In genomic region chr17:34582901-34583245, GRCh38 we compare ENCODE assay signal across 21 cellular contexts. TPM values are rescaled to one million over a fixed set of nuclear protein-coding genes. Genes with fewer than 3 reads are reported as not detected.
DNase-seq lines count a peak whose midpoint lies in the region; ATAC-seq and TF ChIP-seq lines count a peak whose summit lies in the region.
"Had no signal": no experiment of that assay in that cellular context is flagged by ENCODE, and none has a peak within 500 bp of the region (broad histone marks: within the 10 kb centered on the region; RNA-seq: fewer than 3 reads in every experiment).

No MANE protein-coding gene starts in this region.

- H3K9me3 Mint-ChIP-seq in natural killer cell, result no peaks in the 10 kb centered on the region
- H3K9me3 Mint-ChIP-seq in natural killer cell treated with Interleukin-12 subunit alpha and Interleukin-12 subunit beta and Interleukin-15 and Interleukin-18, amount 100 ng/mL, for 72 hours, result no peaks in the 10 kb centered on the region
- H3K9me3 Mint-ChIP-seq: CD4-positive, alpha-beta T cell had no signal

- WGBS in suprapubic skin, result 27% methylated on average over 3 of the region's 3 CpGs

- H4K20me1 ChIP-seq in neural cell (ENCODE audit: insufficient read depth), result no peaks in the 10 kb centered on the region

- no peak for DNase-seq in natural killer cell
- no peak for DNase-seq in natural killer cell treated with Interleukin-12 subunit alpha and Interleukin-12 subunit beta and Interleukin-15 and Interleukin-18, amount 100 ng/mL, for 72 hours (ENCODE audit: low spot score)
- peak; percentile 36 for DNase-seq in cerebellum (ENCODE audit: low spot score)
- no peak for DNase-seq in NOMO-1 treated with dmso at 0.1 percent for 144 hours (lab: John Stamatoyannopoulos, UW; ENCODE audit: unreplicated experiment)
- no peak for DNase-seq in islet precursor cell
- no peak for DNase-seq in suprapubic skin (ENCODE audit: low spot score in 2 of 2)
- DNase-seq: 8988T; BE2C; Calu3; CD4-positive, alpha-beta T cell; KG1; MV-4-11; NCI-H187 treated with DMSO at 0.1 percent for 48 hours; NCI-H226; PC-3; RPMI8226; SHP77 treated with DMSO at 0.1 percent for 48 hours had no signal

- H3K4me3 Mint-ChIP-seq in natural killer cell, result peak overlapping the region; percentile 21
- H3K4me3 Mint-ChIP-seq in natural killer cell treated with Interleukin-12 subunit alpha and Interleukin-12 subunit beta and Interleukin-15 and Interleukin-18, amount 100 ng/mL, for 72 hours, result no peak overlapping the region

- TF ChIP-seq CTCF in natural killer cell (IDR thresholded peaks at IDR 0.05) (no peak), neural cell (IDR thresholded peaks at IDR 0.05; ENCODE audit: poor library complexity, severe bottlenecking) (no peak), suprapubic skin (IDR thresholded peaks at IDR 0.05) (no peak)

- H3K4me3 ChIP-seq in neural cell (ENCODE audit: low read length), result peak overlapping the region; percentile 79
- no peak overlapping the region for H3K4me3 ChIP-seq in suprapubic skin

- H3K36me3 Mint-ChIP-seq in natural killer cell, result no peaks in the 10 kb centered on the region
- H3K36me3 Mint-ChIP-seq in natural killer cell treated with Interleukin-12 subunit alpha and Interleukin-12 subunit beta and Interleukin-15 and Interleukin-18, amount 100 ng/mL, for 72 hours, result no peaks in the 10 kb centered on the region

- H2AFZ ChIP-seq in neural cell (ENCODE audit: low read depth, low read length), result no peak overlapping the region

- H3K79me2 ChIP-seq in neural cell (replicated peaks; ENCODE audit: insufficient read depth, low read length), result no peaks in the 10 kb centered on the region

- H3K4me1 Mint-ChIP-seq in natural killer cell, result peaks cover 0 to 12% of the 10 kb centered on the region in 2 donors
- H3K4me1 Mint-ChIP-seq in natural killer cell treated with Interleukin-12 subunit alpha and Interleukin-12 subunit beta and Interleukin-15 and Interleukin-18, amount 100 ng/mL, for 72 hours (ENCODE audit: low read depth in 2 of 2), result peaks cover 0 to 4% of the 10 kb centered on the region in 2 donors

- peaks cover 37% of the 10 kb centered on the region for H3K4me1 ChIP-seq in suprapubic skin

- no peaks in the 10 kb centered on the region for H3K36me3 ChIP-seq in neural cell (ENCODE audit: insufficient read depth, low read length)
- no peaks in the 10 kb centered on the region for H3K36me3 ChIP-seq in suprapubic skin
- H3K36me3 ChIP-seq: BE2C had no signal

- ATAC-seq in natural killer cell, result no peak
- no peak for ATAC-seq in natural killer cell treated with Interleukin-12 subunit alpha and Interleukin-12 subunit beta and Interleukin-15 and Interleukin-18, amount 100 ng/mL, for 72 hours
- no peak for ATAC-seq in GM19397 (IDR thresholded peaks at IDR 0.05; ENCODE audit: unreplicated experiment)
- ATAC-seq: HepG2, PC-3 had no signal

- no peak overlapping the region for H3K9ac ChIP-seq in neural cell (ENCODE audit: low read length)

- no peak for TF ChIP-seq POLR2A in suprapubic skin (IDR thresholded peaks at IDR 0.05)

- no peak overlapping the region for H3K27ac Mint-ChIP-seq in natural killer cell
- H3K27ac Mint-ChIP-seq in natural killer cell treated with Interleukin-12 subunit alpha and Interleukin-12 subunit beta and Interleukin-15 and Interleukin-18, amount 100 ng/mL, for 72 hours, result no peak overlapping the region
- H3K27ac Mint-ChIP-seq: CD4-positive, alpha-beta T cell had no signal

- H3F3A ChIP-seq in neural cell (ENCODE audit: insufficient read depth, low read length, poor library complexity, severe bottlenecking), result no peaks in the 10 kb centered on the region

- TF ChIP-seq RAD21 in neural cell (conservative IDR thresholded peaks at IDR 0.05), result no peak

- H3K27me3 Mint-ChIP-seq in natural killer cell (ENCODE audit: low read depth in 2 of 2), result peaks cover 60 to 68% of the 10 kb centered on the region in 2 donors
- peaks cover 46 to 51% of the 10 kb centered on the region in 2 donors for H3K27me3 Mint-ChIP-seq in natural killer cell treated with Interleukin-12 subunit alpha and Interleukin-12 subunit beta and Interleukin-15 and Interleukin-18, amount 100 ng/mL, for 72 hours

- TF ChIP-seq EP300 in neural cell (conservative IDR thresholded peaks at IDR 0.05; ENCODE audit: poor library complexity, severe bottlenecking) (no peak), suprapubic skin (IDR thresholded peaks at IDR 0.05) (no peak)

- no peak overlapping the region for H3K4me2 ChIP-seq in neural cell (ENCODE audit: low read length)

- no peak overlapping the region for H3K27ac ChIP-seq in neural cell (ENCODE audit: low read length)
- H3K27ac ChIP-seq in suprapubic skin, result no peak overlapping the region

- intact Hi-C loops in natural killer cell (cut with micrococcal nuclease), result loop anchor here (10.0 kb wide), 1 partner anchor 58 kb away; no protein-coding TSS in a partner anchor

- H3K27me3 ChIP-seq in neural cell (ENCODE audit: insufficient read depth, low read depth, low read length) (peaks cover 59% of the 10 kb centered on the region), suprapubic skin (peaks cover 90% of the 10 kb centered on the region)

- H3K9me3 ChIP-seq in neural cell (ENCODE audit: low read length) (no peaks in the 10 kb centered on the region), suprapubic skin (no peaks in the 10 kb centered on the region)
- H3K9me3 ChIP-seq: BE2C had no signal

- no peaks in the 10 kb centered on the region for H3K9me2 ChIP-seq in neural cell (ENCODE audit: insufficient read depth, low read length)

TF ChIP-seq in neural cell, 6 proteins besides CTCF, POLR2A, EP300 and RAD21:
- TF ChIP-seq MXI1 (conservative IDR thresholded peaks at IDR 0.05; ENCODE audit: poor library complexity, severe bottlenecking) (no peak), SMC3 (conservative IDR thresholded peaks at IDR 0.05; ENCODE audit: poor library complexity) (no peak), EZH2 (IDR thresholded peaks at IDR 0.05; ENCODE audit: borderline replicate concordance, insufficient read depth, low read length, poor library complexity, severe bottlenecking) (no peak)

RNA-seq across cellular contexts. Expression of gene TMEM132E, which starts 3.5 kb away (rescaled TPM):
- total RNA-seq in natural killer cell (under 1 TPM in 2 of 3 donors, not detected in 1; 0.05 to 0.08 TPM), cerebellum (3.4 TPM), suprapubic skin (under 1 TPM in 1 of 4 donors, not detected in 3; 0.08 TPM)
- total RNA-seq in natural killer cell treated with Interleukin-12 subunit alpha and Interleukin-12 subunit beta and Interleukin-15 and Interleukin-18, amount 100 ng/mL, for 72 hours, result not detected
- 1.4 and 1.8 TPM in 2 replicates for polyA plus RNA-seq in neural cell
- 1.9 and 2.4 TPM in 2 replicates for polyA minus RNA-seq in neural cell
- total RNA-seq: HepG2, PC-3 had no signal
- polyA plus RNA-seq: AG04450, HepG2 had no signal
